Comparison of ENCODE assay signal across 2 cellular contexts in genomic region chr16:4033951-4034350, GRCh38.
TF ChIP-seq lines count a peak whose summit lies in the region.

No MANE protein-coding gene starts in this region.

TF ChIP-seq in IMR-90, 13 proteins besides CTCF, POLR2A, EP300 and RAD21:
- TF ChIP-seq FOS (IDR thresholded peaks at IDR 0.05; ENCODE audit: low read depth, low read length): no peak
- no peak for TF ChIP-seq RCOR1 (IDR thresholded peaks at IDR 0.05; ENCODE audit: insufficient replicate concordance, low read length)
- no peak for TF ChIP-seq MAFK (IDR thresholded peaks at IDR 0.05; ENCODE audit: low read depth, low read length)

TF ChIP-seq in H1, 55 proteins besides CTCF, POLR2A, EP300 and RAD21:
- TF ChIP-seq SP2 (IDR thresholded peaks at IDR 0.05; ENCODE audit: low read length) (no peak), SIRT6 (IDR thresholded peaks at IDR 0.05; ENCODE audit: low read length) (no peak), TCF12 (IDR thresholded peaks at IDR 0.05; ENCODE audit: low read depth, low read length) (no peak), TAF7 (optimal IDR thresholded peaks at IDR 0.05; ENCODE audit: borderline replicate concordance, low read depth, low read length) (no peak), NANOG (IDR thresholded peaks at IDR 0.05; ENCODE audit: insufficient read depth, low read depth, low read length, poor library complexity, severe bottlenecking) (no peak), SIX5 (IDR thresholded peaks at IDR 0.05; ENCODE audit: low read depth, low read length) (no peak), CBX5 (IDR thresholded peaks at IDR 0.05; ENCODE audit: low read depth, low read length) (no peak), TEAD4 (IDR thresholded peaks at IDR 0.05; ENCODE audit: low read depth, low read length) (no peak), RNF2 (IDR thresholded peaks at IDR 0.05; ENCODE audit: borderline replicate concordance, low read depth, low read length, missing control alignments, poor library complexity, severe bottlenecking) (no peak), POLR2AphosphoS5 (IDR thresholded peaks at IDR 0.05; ENCODE audit: low read depth, low read length) (no peak), GTF2F1 (IDR thresholded peaks at IDR 0.05; ENCODE audit: borderline replicate concordance, low read depth, low read length) (no peak), NRF1 (IDR thresholded peaks at IDR 0.05; ENCODE audit: low read depth, low read length) (no peak), HDAC6 (IDR thresholded peaks at IDR 0.05; ENCODE audit: low read depth, low read length) (no peak), GABPA (IDR thresholded peaks at IDR 0.05; ENCODE audit: borderline replicate concordance, insufficient read depth, low read length) (no peak), KDM5A (IDR thresholded peaks at IDR 0.05; ENCODE audit: low read length) (no peak), SP1 (IDR thresholded peaks at IDR 0.05; ENCODE audit: low read depth, low read length) (no peak)
- TF ChIP-seq, protein P1, sequence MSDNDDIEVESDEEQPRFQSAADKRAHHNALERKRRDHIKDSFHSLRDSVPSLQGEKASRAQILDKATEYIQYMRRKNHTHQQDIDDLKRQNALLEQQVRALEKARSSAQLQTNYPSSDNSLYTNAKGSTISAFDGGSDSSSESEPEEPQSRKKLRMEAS (IDR thresholded peaks at IDR 0.05): no peak
